In the genomic region with DNA sequence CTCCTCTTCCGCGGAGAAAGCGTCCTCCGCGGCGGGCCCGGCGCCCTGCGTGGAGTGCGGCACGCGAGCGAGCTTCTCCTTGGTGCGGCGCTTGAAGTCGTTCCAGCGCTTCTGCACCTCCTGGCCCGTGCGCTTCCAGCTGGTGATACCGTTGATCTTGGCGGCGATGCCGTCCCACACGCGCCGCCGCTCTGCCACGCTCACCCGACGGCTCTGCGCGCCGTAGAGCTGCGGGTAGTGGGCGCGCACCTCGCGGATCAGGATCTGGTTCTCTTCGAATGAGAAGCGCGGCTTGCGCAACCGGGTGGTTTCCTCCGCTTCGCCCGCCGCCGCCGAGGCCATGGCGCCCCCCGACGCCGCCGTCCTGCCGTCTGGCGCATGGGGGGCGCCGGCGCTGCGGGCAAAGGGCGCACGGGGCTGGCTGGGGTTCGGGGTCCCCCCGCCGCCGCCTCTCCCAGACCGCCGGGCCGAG, we compare ENCODE assay signal across 1 cellular context.
TF ChIP-seq lines count a peak whose summit lies in the region.

No MANE protein-coding gene starts in this region.

TF ChIP-seq in endothelial cell of umbilical vein, 7 proteins besides CTCF, POLR2A, EP300 and RAD21 (continued from another document):
- no peak for TF ChIP-seq FOS (IDR thresholded peaks at IDR 0.05; ENCODE audit: borderline replicate concordance, insufficient read depth, low read length)
- TF ChIP-seq, protein P1, sequence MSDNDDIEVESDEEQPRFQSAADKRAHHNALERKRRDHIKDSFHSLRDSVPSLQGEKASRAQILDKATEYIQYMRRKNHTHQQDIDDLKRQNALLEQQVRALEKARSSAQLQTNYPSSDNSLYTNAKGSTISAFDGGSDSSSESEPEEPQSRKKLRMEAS (IDR thresholded peaks at IDR 0.05; ENCODE audit: insufficient read depth, insufficient read length): no peak
- TF ChIP-seq GATA2 (IDR thresholded peaks at IDR 0.05; ENCODE audit: insufficient read depth, insufficient read length, low read depth, low read length): no peak
- no peak for TF ChIP-seq POLR2AphosphoS5 (IDR thresholded peaks at IDR 0.05; ENCODE audit: insufficient read depth, low read depth, low read length)
- TF ChIP-seq JUN (IDR thresholded peaks at IDR 0.05; ENCODE audit: borderline replicate concordance, insufficient read depth, insufficient read length, low read depth): no peak
